9 cellular contexts compared by ENCODE assay signal in the genomic region with DNA sequence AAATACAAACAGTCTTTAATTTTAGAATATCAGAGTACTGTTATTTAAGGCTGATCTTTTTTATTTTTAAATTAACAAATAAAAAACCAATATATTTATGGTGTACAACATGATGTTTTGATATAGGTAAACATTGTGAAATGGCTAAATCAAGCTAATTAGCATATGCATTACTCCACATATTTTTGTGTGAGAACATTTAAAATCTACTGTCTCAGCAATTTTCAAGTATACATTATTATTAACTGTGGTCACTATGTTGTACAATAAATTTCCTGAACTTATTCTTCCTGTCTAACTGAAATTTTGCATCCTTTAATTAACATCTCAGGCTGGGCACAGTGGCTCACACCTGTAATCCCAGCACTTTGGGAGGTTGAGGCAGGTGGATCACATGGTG. TPM values are rescaled to one million over a fixed set of nuclear protein-coding genes. Genes with fewer than 3 reads are reported as not detected.
"Had no signal": no experiment of that assay in that cellular context is flagged by ENCODE, and none has a peak within 500 bp of the region (broad histone marks: within the 10 kb centered on the region; RNA-seq: fewer than 3 reads in every experiment).

No MANE protein-coding gene starts in this region.

RNA-seq across cellular contexts. Expression of gene TPTE, which starts 57.5 kb away (rescaled TPM):
- total RNA-seq: OCI-LY7, PC-3, PC-9, Peyer's patch, Right ventricle myocardium inferior, Right ventricle myocardium superior, SJSA1, T-cell had no signal
- polyA plus RNA-seq: SK-N-SH had no signal
